In the genomic region with DNA sequence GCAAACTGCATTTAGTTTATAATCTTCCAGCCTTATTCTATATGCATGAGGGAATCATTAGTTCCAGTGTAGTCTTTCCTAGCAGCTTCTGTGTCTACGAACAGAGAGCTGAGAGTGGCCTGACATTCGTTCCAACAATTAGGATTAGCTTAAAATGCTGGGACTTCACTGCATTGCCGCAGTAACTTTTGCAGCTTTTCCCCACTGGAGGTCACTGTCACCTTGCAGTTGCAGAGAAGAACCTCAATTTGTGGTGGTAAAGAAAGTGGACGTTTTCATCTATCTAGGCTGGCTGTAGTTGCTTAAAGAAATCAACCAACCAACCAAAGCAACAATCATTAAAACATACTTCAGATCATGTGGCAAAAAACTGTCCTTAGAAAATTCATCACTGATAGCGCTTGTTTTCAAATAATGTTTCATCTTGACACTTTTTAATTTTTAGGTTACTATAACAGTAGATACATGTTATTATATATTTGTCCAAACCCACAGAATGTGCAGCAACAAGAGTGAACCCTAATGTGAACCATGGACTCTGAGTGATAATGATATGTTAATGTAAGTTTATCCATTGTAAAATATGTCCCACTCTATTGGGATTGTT, we compare ENCODE assay signal across 8 cellular contexts. TPM values are rescaled to one million over a fixed set of nuclear protein-coding genes. Genes with fewer than 3 reads are reported as not detected.
DNase-seq lines count a peak whose midpoint lies in the region; ATAC-seq and TF ChIP-seq lines count a peak whose summit lies in the region.

No MANE protein-coding gene starts in this region.

- no peaks in the 10 kb centered on the region for H3K79me2 ChIP-seq in PC-3 (ENCODE audit: low read length)

- H3K36me3 Mint-ChIP-seq in activated naive CD4-positive, alpha-beta T cell treated with anti-CD3 and anti-CD28 coated beads for 36 hours (ENCODE audit: low read depth): no peaks in the 10 kb centered on the region

- H3K27ac ChIP-seq in PC-3 (ENCODE audit: low read length): no peak overlapping the region

- H3K27me3 Mint-ChIP-seq in activated naive CD4-positive, alpha-beta T cell treated with anti-CD3 and anti-CD28 coated beads for 36 hours (ENCODE audit: low read depth): no peaks in the 10 kb centered on the region

- H3F3A ChIP-seq in PC-3 (ENCODE audit: low read length, unreplicated experiment): no peaks in the 10 kb centered on the region

- peak; percentile 95 for TF ChIP-seq CTCF in PC-3 (conservative IDR thresholded peaks at IDR 0.05; ENCODE audit: low read depth, low read length)

- CTCF ChIA-PET in PC-3 (lab: Charles Lee): interaction anchor here (0.6 to 1.0 kb wide), 13 partner anchors 9 to 323 kb away, joined by 3 to 12 read pairs (median 3); a partner anchor contains a TSS
- CTCF ChIA-PET in activated naive CD4-positive, alpha-beta T cell treated with anti-CD3 and anti-CD28 coated beads for 36 hours (lab: Charles Lee): interaction anchor here (0.6 to 6.2 kb wide), 17 partner anchors 8 to 196 kb away, joined by 3 to 66 read pairs (median 4); a partner anchor contains a TSS

- H3K4me1 Mint-ChIP-seq in activated naive CD4-positive, alpha-beta T cell treated with anti-CD3 and anti-CD28 coated beads for 36 hours (ENCODE audit: low read depth): peaks cover 5% of the 10 kb centered on the region

- H3K9me2 ChIP-seq in PC-3 (replicated peaks; ENCODE audit: low read length): no peaks in the 10 kb centered on the region

- peaks cover 5% of the 10 kb centered on the region; the same call in 1 of the 2 replicates for H3K4me1 ChIP-seq in PC-3 (ENCODE audit: insufficient read depth, low read length)

- H3K27ac Mint-ChIP-seq in activated naive CD4-positive, alpha-beta T cell treated with anti-CD3 and anti-CD28 coated beads for 36 hours: no peak overlapping the region

- H3K4me3 ChIP-seq in PC-3 (ENCODE audit: low read length): no peak overlapping the region

- H3K4me2 ChIP-seq in PC-3 (ENCODE audit: low read length): peak overlapping the region; percentile 12

- no peaks in the 10 kb centered on the region for H3K9me3 ChIP-seq in PC-3 (ENCODE audit: low read length)

- H2AFZ ChIP-seq in PC-3 (ENCODE audit: low read length): peak overlapping the region; percentile 18; the same call in 1 of the 2 replicates

- no peak overlapping the region for H3K9ac ChIP-seq in PC-3 (ENCODE audit: low read length)

- H3K27me3 ChIP-seq in PC-3 (ENCODE audit: low read length): no peaks in the 10 kb centered on the region

- DNase-seq in DMS153 (lab: John Stamatoyannopoulos, UW) (peak; percentile 36), PC-3 (peak; percentile 80), glomerular visceral epithelial cell (ENCODE audit: extremely low spot score) (peak; percentile 52), sciatic nerve (ENCODE audit: low spot score) (no peak)
- DNase-seq in activated naive CD4-positive, alpha-beta T cell treated with anti-CD3 and anti-CD28 coated beads for 36 hours: peak; percentile 77

- POLR2A ChIA-PET in PC-3 (lab: Charles Lee; ENCODE audit: unreplicated experiment): interaction anchor here (0.7 kb wide), 1 partner anchor 444 kb away, joined by 3 read pairs; no protein-coding TSS in a partner anchor

- intact Hi-C loops in PC-3 (cut with micrococcal nuclease) (loop anchor here (1.0 to 2.0 kb wide), 2 partner anchors 52 to 194 kb away; no protein-coding TSS in a partner anchor), sciatic nerve (cut with DNase I) (no loop called here)
- intact Hi-C loops in activated naive CD4-positive, alpha-beta T cell treated with anti-CD3 and anti-CD28 coated beads for 36 hours (cut with micrococcal nuclease): loop anchor here (1.0 kb wide), 2 partner anchors 12 to 23 kb away; a partner anchor contains a TSS

- H3K9me3 Mint-ChIP-seq in activated naive CD4-positive, alpha-beta T cell treated with anti-CD3 and anti-CD28 coated beads for 36 hours: no peaks in the 10 kb centered on the region

- no peaks in the 10 kb centered on the region for H4K20me1 ChIP-seq in PC-3 (ENCODE audit: low read length)

- H3K36me3 ChIP-seq in PC-3 (ENCODE audit: low read depth, low read length): no peaks in the 10 kb centered on the region

- BruUV-seq in PC-3 (replicated peaks; lab: Mats Ljungman, UMichigan): no TSS peak

- H3K4me3 Mint-ChIP-seq in activated naive CD4-positive, alpha-beta T cell treated with anti-CD3 and anti-CD28 coated beads for 36 hours: no peak overlapping the region

- ATAC-seq in HG03469 (IDR thresholded peaks at IDR 0.05; ENCODE audit: unreplicated experiment) (peak; percentile 49), PC-3 (peak; percentile 84), sciatic nerve (peak; percentile 57), HG03378 (IDR thresholded peaks at IDR 0.05; ENCODE audit: unreplicated experiment) (no peak), GM21360 (IDR thresholded peaks at IDR 0.05; ENCODE audit: unreplicated experiment) (no peak)

RNA-seq across cellular contexts. Expression of a gene that starts 12.2 kb away (rescaled TPM):
- total RNA-seq in PC-3 (2014; rRNA removed) (0.11 and 0.23 TPM in 2 replicates), sciatic nerve (0.98 TPM)
- under 1 TPM in 1 of 2 experiments, not detected in 1; 0.07 TPM for total RNA-seq in activated naive CD4-positive, alpha-beta T cell treated with anti-CD3 and anti-CD28 coated beads for 36 hours

RNA-seq across cellular contexts. Expression of a gene that starts 26.7 kb away (rescaled TPM):
- total RNA-seq in PC-3 (2014; rRNA removed) (92.2 and 114 TPM in 2 replicates), sciatic nerve (30.8 TPM)
- 10 to 100 TPM; 19.2 to 21.7 TPM for total RNA-seq in activated naive CD4-positive, alpha-beta T cell treated with anti-CD3 and anti-CD28 coated beads for 36 hours

Comparison
In these comparisons a context has a peak if more than half of its experiments do, and no peak if none do; other contexts are left out.
1. ATAC-seq: peak in HG03469 (single experiment), PC-3 (single experiment) and sciatic nerve (single experiment); none in HG03378 (single experiment) and GM21360 (single experiment).